In the genomic region with DNA sequence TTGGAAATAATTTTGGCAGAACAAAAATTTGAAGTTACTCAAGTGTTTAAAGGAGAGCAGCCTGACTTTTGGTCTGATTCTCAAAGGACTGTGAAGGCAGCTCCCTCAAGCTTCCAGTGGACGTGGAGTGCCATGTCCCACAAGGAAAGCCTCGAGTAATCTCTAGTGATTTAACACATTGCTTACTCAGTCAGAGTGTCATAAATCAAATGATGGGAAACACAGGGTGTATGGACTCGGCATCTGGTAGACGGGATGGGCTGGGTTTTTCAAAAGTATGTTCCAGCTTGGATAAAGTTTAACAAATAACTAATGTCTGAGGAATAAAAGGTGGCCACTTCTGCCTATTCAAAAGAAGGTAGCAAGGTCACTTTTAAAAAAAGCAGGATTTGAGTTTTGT, we compare ENCODE assay signal across 22 cellular contexts. TPM values are rescaled to one million over a fixed set of nuclear protein-coding genes. Genes with fewer than 3 reads are reported as not detected.
DNase-seq lines count a peak whose midpoint lies in the region; ATAC-seq, FAIRE-seq and TF ChIP-seq lines count a peak whose summit lies in the region.
"Had no signal": no experiment of that assay in that cellular context is flagged by ENCODE, and none has a peak within 500 bp of the region (broad histone marks: within the 10 kb centered on the region; RNA-seq: fewer than 3 reads in every experiment).

No MANE protein-coding gene starts in this region.

- H2BK120ac ChIP-seq in mesenchymal stem cell (ENCODE audit: low read depth, low read length) = peak overlapping the region; percentile 45

- H3K4me2 ChIP-seq in K562 (ENCODE audit: insufficient read depth, low read length) (no peak overlapping the region), mesenchymal stem cell (ENCODE audit: low read length, poor library complexity, severe bottlenecking) (no peak overlapping the region)

- H3K27me3 ChIP-seq in K562 (ENCODE audit: control insufficient read depth in 2 of 2, insufficient read depth in 2 of 2, low read length in 2 of 2) = no peaks in the 10 kb centered on the region
- H3K27me3 ChIP-seq in mesenchymal stem cell (ENCODE audit: control insufficient read depth in 1 of 2, insufficient read depth in 1 of 2, low read length in 2 of 2) = no peaks in the 10 kb centered on the region

- no peak overlapping the region for H3K23ac ChIP-seq in mesenchymal stem cell (ENCODE audit: low read length in 2 of 2)

- no peak overlapping the region for H3K4ac ChIP-seq in mesenchymal stem cell (ENCODE audit: low read depth in 1 of 2, low read length in 2 of 2)

- H3K27ac ChIP-seq in K562 (ENCODE audit: extremely low read depth, low read depth, low read length) = no peak overlapping the region
- no peak overlapping the region for H3K27ac ChIP-seq in mesenchymal stem cell (ENCODE audit: low read length, poor library complexity, severe bottlenecking)

- peaks cover 16% of the 10 kb centered on the region for H3K4me1 Mint-ChIP-seq in activated T-helper 1 cell treated with anti-CD3 and anti-CD28 coated beads, Interleukin-12 subunit alpha, Interleukin-12 subunit beta, Interleukin-2, Interleukin-4 antibody, amounts not matched to agents 30 ng/mL and 10 ng/mL and 1 ng/mL, durations not matched to agents 14 hours and 24 hours and 36 hours (ENCODE audit: low read depth)
- H3K4me1 Mint-ChIP-seq: B cell had no signal

- no peak overlapping the region for H4K8ac ChIP-seq in mesenchymal stem cell (ENCODE audit: low read length)

- peaks cover 21% of the 10 kb centered on the region for H3K36me3 Mint-ChIP-seq in activated T-helper 1 cell treated with anti-CD3 and anti-CD28 coated beads, Interleukin-12 subunit alpha, Interleukin-12 subunit beta, Interleukin-2, Interleukin-4 antibody, amounts not matched to agents 30 ng/mL and 10 ng/mL and 1 ng/mL, durations not matched to agents 14 hours and 24 hours and 36 hours (ENCODE audit: low read depth)

- TF ChIP-seq RAD21 in K562 (CRISPR knock-in tag; conservative IDR thresholded peaks at IDR 0.05 in 1 of 2, IDR thresholded peaks at IDR 0.05 in 1 of 2) = no peak

- no peaks in the 10 kb centered on the region for H3K9me1 ChIP-seq in K562 (ENCODE audit: control insufficient read depth, insufficient read depth, low read length)

- no peak for ATAC-seq in K562
- no peak for ATAC-seq in GM21723 (IDR thresholded peaks at IDR 0.05; ENCODE audit: unreplicated experiment)
- ATAC-seq: Panc1 had no signal

- no peak overlapping the region for H3K4me3 Mint-ChIP-seq in activated T-helper 1 cell treated with anti-CD3 and anti-CD28 coated beads, Interleukin-12 subunit alpha, Interleukin-12 subunit beta, Interleukin-2, Interleukin-4 antibody, amounts not matched to agents 30 ng/mL and 10 ng/mL and 1 ng/mL, durations not matched to agents 14 hours and 24 hours and 36 hours
- H3K4me3 Mint-ChIP-seq: B cell, CD14-positive monocyte, HFFc6 had no signal

- H4K20me1 ChIP-seq in K562 (replicated peaks; ENCODE audit: control insufficient read depth, insufficient read depth, low read length) = no peaks in the 10 kb centered on the region

- intact Hi-C loops in K562 (cut with micrococcal nuclease) = no loop called here
- intact Hi-C loops in activated T-helper 1 cell treated with anti-CD3 and anti-CD28 coated beads, Interleukin-12 subunit alpha, Interleukin-12 subunit beta, Interleukin-2, Interleukin-4 antibody, amounts not matched to agents 30 ng/mL and 10 ng/mL and 1 ng/mL, durations not matched to agents 14 hours and 24 hours and 36 hours (cut with micrococcal nuclease) = loop anchor here (2.0 kb wide), 1 partner anchor 33 kb away; a partner anchor contains a TSS

- no peak overlapping the region for H4K91ac ChIP-seq in mesenchymal stem cell (ENCODE audit: low read length)

- 37% methylated on average over 4 of the region's 4 CpGs for WGBS in K562 (ENCODE audit: insufficient coverage, low coverage, missing lambda C conversion rate)
- WGBS in mesenchymal stem cell = 13% methylated on average over 3 of the region's 4 CpGs

- H3K14ac ChIP-seq in mesenchymal stem cell (ENCODE audit: low read length in 2 of 2) = no peak overlapping the region

- no peak overlapping the region for H3K27ac Mint-ChIP-seq in activated T-helper 1 cell treated with anti-CD3 and anti-CD28 coated beads, Interleukin-12 subunit alpha, Interleukin-12 subunit beta, Interleukin-2, Interleukin-4 antibody, amounts not matched to agents 30 ng/mL and 10 ng/mL and 1 ng/mL, durations not matched to agents 14 hours and 24 hours and 36 hours
- H3K27ac Mint-ChIP-seq: B cell, HFFc6 had no signal

- no peak overlapping the region for H3K4me3 ChIP-seq in K562
- H3K4me3 ChIP-seq in mesenchymal stem cell (ENCODE audit: insufficient read depth in 1 of 2, low read depth in 1 of 2, low read length in 2 of 2) = no peak overlapping the region

- DNase-seq in H54 (ENCODE audit: insufficient read length, low spot score) (no peak), K562 (ENCODE audit: extremely low read depth in 1 of 4, low spot score in 3 of 4) (no peak), mesenchymal stem cell (peak; percentile 75), renal cortical epithelial cell (ENCODE audit: low read depth) (peak; percentile 59), iPS-NIHi11 (ENCODE audit: low spot score) (no peak), nucleus accumbens (lab: John Stamatoyannopoulos, UW) (no peak)
- no peak for DNase-seq in activated T-helper 1 cell treated with anti-CD3 and anti-CD28 coated beads, Interleukin-12 subunit alpha, Interleukin-12 subunit beta, Interleukin-2, Interleukin-4 antibody, amounts not matched to agents 30 ng/mL and 10 ng/mL and 1 ng/mL, durations not matched to agents 14 hours and 24 hours and 36 hours (ENCODE audit: low spot score)
- DNase-seq: H7, HFFc6, NCI-H1092 treated with DMSO at 0.1 percent for 48 hours, NCI-H146, NCI-H2029, NCI-H2227 treated with DMSO at 0.1 percent for 48 hours, NCI-H510A, NCI-H748 treated with DMSO at 0.1 percent for 48 hours, SIG-M5 had no signal

- BruUV-seq in K562 (replicated peaks; lab: Mats Ljungman, UMichigan) = no TSS peak

- FAIRE-seq in H54 (lab: Jason Lieb, UNC) (peak; percentile 62), K562 (lab: Jason Lieb, UNC) (no peak)
- FAIRE-seq: A204.1, GM18507 had no signal

- no peak for TF ChIP-seq CTCF in K562 (IDR thresholded peaks at IDR 0.05 in 2 of 3, conservative IDR thresholded peaks at IDR 0.05 in 1 of 3; ENCODE audit: insufficient read depth in 2 of 3, low read depth in 1 of 3, low read length in 3 of 3)

- POLR2A ChIA-PET in K562 (lab: Yijun Ruan, JAX) = interaction anchor here (0.7 to 1.3 kb wide), 3 partner anchors 12 to 167 kb away, joined by 3 to 7 read pairs (median 4); no protein-coding TSS in a partner anchor

- in situ Hi-C loops in K562 (cut with MboI) = no loop called here

- H2BK12ac ChIP-seq in mesenchymal stem cell (ENCODE audit: low read length in 2 of 2) = no peak overlapping the region

- CTCF ChIA-PET in K562 (lab: Yijun Ruan, JAX; ENCODE audit: low intra/inter-chr PET ratio) = no interaction called here

- no peaks in the 10 kb centered on the region for H3K36me3 ChIP-seq in K562 (ENCODE audit: control insufficient read depth, insufficient read depth, low read length)
- H3K36me3 ChIP-seq in mesenchymal stem cell (ENCODE audit: control insufficient read depth in 1 of 2, insufficient read depth in 2 of 2, low read depth in 1 of 2, low read length in 2 of 2) = peaks cover 7 to 17% of the 10 kb centered on the region in 2 experiments

- TF ChIP-seq EP300 in K562 (IDR thresholded peaks at IDR 0.05; ENCODE audit: low read length) = no peak

- H3K4me1 ChIP-seq in K562 (replicated peaks in 1 of 2; ENCODE audit: control insufficient read depth in 2 of 2, insufficient read depth in 2 of 2, low read length in 2 of 2) (no peaks in the 10 kb centered on the region), mesenchymal stem cell (ENCODE audit: control insufficient read depth, insufficient read depth, low read depth, low read length) (peaks cover 6% of the 10 kb centered on the region)

- H3K79me1 ChIP-seq in mesenchymal stem cell (replicated peaks; ENCODE audit: low read length, poor library complexity, severe bottlenecking) = peaks cover 8% of the 10 kb centered on the region

- no peak overlapping the region for H3K18ac ChIP-seq in mesenchymal stem cell (ENCODE audit: low read depth in 1 of 2, low read length in 2 of 2)

- no peaks in the 10 kb centered on the region for H3K79me2 ChIP-seq in K562 (ENCODE audit: control insufficient read depth, insufficient read depth, low read length)

- no peaks in the 10 kb centered on the region for H3K9me3 ChIP-seq in K562 (replicated peaks; ENCODE audit: control insufficient read depth, insufficient read depth, low read depth, low read length)
- H3K9me3 ChIP-seq in mesenchymal stem cell (ENCODE audit: control insufficient read depth, low read length) = no peaks in the 10 kb centered on the region

- H2AFZ ChIP-seq in K562 (ENCODE audit: low read depth, low read length) = no peak overlapping the region
- no peak overlapping the region for H2AFZ ChIP-seq in mesenchymal stem cell (ENCODE audit: low read depth, low read length)

- TF ChIP-seq POLR2A in H54 (IDR thresholded peaks at IDR 0.05; ENCODE audit: low read depth, low read length) (no peak), K562 (conservative IDR thresholded peaks at IDR 0.05) (no peak)

- H3K27me3 Mint-ChIP-seq in activated T-helper 1 cell treated with anti-CD3 and anti-CD28 coated beads, Interleukin-12 subunit alpha, Interleukin-12 subunit beta, Interleukin-2, Interleukin-4 antibody, amounts not matched to agents 30 ng/mL and 10 ng/mL and 1 ng/mL, durations not matched to agents 14 hours and 24 hours and 36 hours (ENCODE audit: insufficient read depth) = no peaks in the 10 kb centered on the region
- H3K27me3 Mint-ChIP-seq: B cell had no signal

- no peak overlapping the region for H2AK5ac ChIP-seq in mesenchymal stem cell (ENCODE audit: low read length, severe bottlenecking)

- no peak overlapping the region for H2BK15ac ChIP-seq in mesenchymal stem cell (ENCODE audit: low read depth, poor library complexity, severe bottlenecking)

- H2BK5ac ChIP-seq in mesenchymal stem cell (ENCODE audit: low read depth, low read length, poor library complexity, severe bottlenecking) = no peak overlapping the region

- no peaks in the 10 kb centered on the region for H3K9me3 Mint-ChIP-seq in activated T-helper 1 cell treated with anti-CD3 and anti-CD28 coated beads, Interleukin-12 subunit alpha, Interleukin-12 subunit beta, Interleukin-2, Interleukin-4 antibody, amounts not matched to agents 30 ng/mL and 10 ng/mL and 1 ng/mL, durations not matched to agents 14 hours and 24 hours and 36 hours
- H3K9me3 Mint-ChIP-seq: CD14-positive monocyte, HFFc6 had no signal

- H3K9ac ChIP-seq in K562 (ENCODE audit: insufficient read depth in 1 of 2, low read depth in 2 of 2, low read length in 2 of 2) (no peak overlapping the region), mesenchymal stem cell (ENCODE audit: low read length) (no peak overlapping the region)

RNA-seq across cellular contexts. Expression of a gene that starts 32.6 kb away (rescaled TPM):
- 178 and 324 TPM in 2 replicates for total RNA-seq in K562 (2011; cell fraction: chromatin; rRNA removed; ENCODE audit: low replicate concordance)
- total RNA-seq in K562 (2011; cell fraction: nucleolus; rRNA removed) = 159 and 175 TPM in 2 replicates
- 205 and 428 TPM in 2 replicates for total RNA-seq in K562 (2011; cell fraction: nucleoplasm; rRNA removed)
- total RNA-seq in K562 (2014; rRNA removed) (45.0 and 50.2 TPM in 2 replicates), K562 (2014; rRNA removed; fragmentation: Illumina TruSeq; extraction: Trizol) (53.0 and 67.7 TPM in 2 replicates), K562 (2015; rRNA removed; fragmentation: Illumina TruSeq; extraction: Trizol) (45.4 and 61.9 TPM in 2 replicates), K562 (2021) (46.9 and 55.0 TPM in 2 replicates), renal cortical epithelial cell (77.4 and 120 TPM in 2 replicates)
- polyA plus RNA-seq in K562 (2011; rRNA removed) (169 and 183 TPM in 2 replicates), K562 (2014; fragmentation: Illumina TruSeq; extraction: Trizol) (21.7 and 23.2 TPM in 2 replicates), K562 (2014; fragmentation: Nextera tagmentation; extraction: Ambion mirVana) (10 to 100 TPM; 22.1 to 31.0 TPM), K562 (2014; rRNA removed) (36.8 and 40.2 TPM in 2 replicates)
- polyA plus RNA-seq in K562 (2011; cell fraction: cytosol; rRNA removed) = 54.2 and 61.3 TPM in 2 replicates
- 416 and 593 TPM in 2 replicates for polyA plus RNA-seq in K562 (2011; cell fraction: nucleus; rRNA removed)
- polyA plus RNA-seq in K562 (2012) = 32.3 and 57.8 TPM in 2 replicates
- polyA minus RNA-seq in K562 (2011; rRNA and poly(A)+ RNA removed) = 108 and 129 TPM in 2 replicates
- polyA minus RNA-seq in K562 (2011; cell fraction: cytosol; rRNA and poly(A)+ RNA removed) = 91.0 and 108 TPM in 2 replicates
- 588 and 736 TPM in 2 replicates for polyA minus RNA-seq in K562 (2011; cell fraction: nucleus; rRNA and poly(A)+ RNA removed)
- polyA plus RNA-seq in mesenchymal stem cell (2013, experiment 1 of 2) = 34.0 TPM
- 33.7 TPM for polyA plus RNA-seq in mesenchymal stem cell (2013, experiment 2 of 2)
- total RNA-seq in activated T-helper 1 cell treated with anti-CD3 and anti-CD28 coated beads, Interleukin-12 subunit alpha, Interleukin-12 subunit beta, Interleukin-2, Interleukin-4 antibody, amounts not matched to agents 30 ng/mL and 10 ng/mL and 1 ng/mL, durations not matched to agents 14 hours and 24 hours and 36 hours = 163 and 176 TPM in 2 replicates

Comparison
In these comparisons a context has a peak if more than half of its experiments do, and no peak if none do; other contexts are left out.
1. DNase-seq: peak in mesenchymal stem cell (single experiment) and renal cortical epithelial cell (single experiment); none in H54 (single experiment), K562 (0 of 4), iPS-NIHi11 (single experiment), nucleus accumbens (0 of 56) and activated T-helper 1 cell treated with anti-CD3 and anti-CD28 coated beads, Interleukin-12 subunit alpha, Interleukin-12 subunit beta, Interleukin-2, Interleukin-4 antibody, amounts not matched to agents 30 ng/mL and 10 ng/mL and 1 ng/mL, durations not matched to agents 14 hours and 24 hours and 36 hours (single experiment).